8 cellular contexts compared by ENCODE assay signal in the genomic region with DNA sequence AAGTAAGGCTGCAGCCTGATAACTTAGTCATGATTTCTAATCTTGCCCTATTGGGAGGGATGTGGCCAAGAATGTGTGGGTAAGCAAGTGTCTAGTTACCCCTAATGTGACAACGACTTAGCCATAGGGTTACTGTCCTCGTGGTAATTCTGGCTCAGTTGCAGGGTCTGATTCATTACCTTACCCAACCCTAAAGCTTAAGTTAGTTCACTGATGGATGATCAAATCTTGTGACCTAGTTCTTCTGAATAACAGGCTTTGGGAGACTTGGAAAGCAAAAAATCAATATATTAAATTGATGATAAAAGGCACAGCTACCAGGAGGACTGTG. TPM values are rescaled to one million over a fixed set of nuclear protein-coding genes. Genes with fewer than 3 reads are reported as not detected.
DNase-seq lines count a peak whose midpoint lies in the region; ATAC-seq and TF ChIP-seq lines count a peak whose summit lies in the region.

No MANE protein-coding gene starts in this region.

- CTCF ChIA-PET in activated CD8-positive, alpha-beta T cell treated with anti-CD3 and anti-CD28 coated beads for 36 hours (lab: Charles Lee), result interaction anchor here (2.4 kb wide), 1 partner anchor 26 kb away, joined by 13 read pairs; no protein-coding TSS in a partner anchor
- CTCF ChIA-PET in activated CD8-positive, alpha-beta T cell treated with anti-CD3 and anti-CD28 coated beads, Interleukin-2, amount 10 ng/mL, durations not matched to agents 7 days and 5 days (lab: Charles Lee), result interaction anchor here (0.7 to 2.5 kb wide), 4 partner anchors 17 to 244 kb away, joined by 3 to 11 read pairs (median 4); no protein-coding TSS in a partner anchor
- CTCF ChIA-PET in activated B cell treated with CpG ODN at 0.5 μM for 24 hours (lab: Charles Lee), result interaction anchor here (0.5 kb wide), 1 partner anchor 246 kb away, joined by 6 read pairs; no protein-coding TSS in a partner anchor

- no peaks in the 10 kb centered on the region for H3K27me3 Mint-ChIP-seq in activated CD8-positive, alpha-beta T cell treated with anti-CD3 and anti-CD28 coated beads for 36 hours
- H3K27me3 Mint-ChIP-seq in activated CD8-positive, alpha-beta T cell treated with anti-CD3 and anti-CD28 coated beads, Interleukin-2, amount 10 ng/mL, durations not matched to agents 7 days and 5 days (ENCODE audit: low read depth), result no peaks in the 10 kb centered on the region
- no peaks in the 10 kb centered on the region for H3K27me3 Mint-ChIP-seq in activated B cell treated with CpG ODN at 0.5 μM for 24 hours
- H3K27me3 Mint-ChIP-seq in stimulated activated naive CD8-positive, alpha-beta T cell treated with anti-CD3 and anti-CD28 coated beads, Interleukin-15, Interleukin-2, amounts not matched to agents 100 ng/mL and 50 ng/mL, for 24 hours, result no peaks in the 10 kb centered on the region

- no peak for ATAC-seq in activated CD8-positive, alpha-beta T cell treated with anti-CD3 and anti-CD28 coated beads for 36 hours
- ATAC-seq in activated CD8-positive, alpha-beta T cell treated with anti-CD3 and anti-CD28 coated beads, Interleukin-2, amount 10 ng/mL, durations not matched to agents 7 days and 5 days, result no peak
- no peak for ATAC-seq in activated B cell treated with CpG ODN at 0.5 μM for 24 hours (ENCODE audit: low read depth)
- ATAC-seq in GM21576 (IDR thresholded peaks at IDR 0.05; ENCODE audit: unreplicated experiment), result no peak

- no peaks in the 10 kb centered on the region for H3K9me2 ChIP-seq in hepatocyte (replicated peaks; ENCODE audit: insufficient read depth)

- POLR2A ChIA-PET in activated CD8-positive, alpha-beta T cell treated with anti-CD3 and anti-CD28 coated beads for 36 hours (lab: Charles Lee), result no interaction called here
- POLR2A ChIA-PET in activated CD8-positive, alpha-beta T cell treated with anti-CD3 and anti-CD28 coated beads, Interleukin-2, amount 10 ng/mL, durations not matched to agents 7 days and 5 days (lab: Charles Lee), result no interaction called here
- POLR2A ChIA-PET in activated B cell treated with CpG ODN at 0.5 μM for 24 hours (lab: Charles Lee), result interaction anchor here (2.7 kb wide), 1 partner anchor 96 kb away, joined by 19 read pairs; a partner anchor contains a TSS

- H3K9me3 Mint-ChIP-seq in activated CD8-positive, alpha-beta T cell treated with anti-CD3 and anti-CD28 coated beads for 36 hours, result no peaks in the 10 kb centered on the region
- H3K9me3 Mint-ChIP-seq in activated CD8-positive, alpha-beta T cell treated with anti-CD3 and anti-CD28 coated beads, Interleukin-2, amount 10 ng/mL, durations not matched to agents 7 days and 5 days (ENCODE audit: insufficient read depth), result no peaks in the 10 kb centered on the region
- no peaks in the 10 kb centered on the region for H3K9me3 Mint-ChIP-seq in activated B cell treated with CpG ODN at 0.5 μM for 24 hours
- no peaks in the 10 kb centered on the region for H3K9me3 Mint-ChIP-seq in stimulated activated naive CD8-positive, alpha-beta T cell treated with anti-CD3 and anti-CD28 coated beads, Interleukin-15, Interleukin-2, amounts not matched to agents 100 ng/mL and 50 ng/mL, for 24 hours

- TF ChIP-seq CTCF in activated CD8-positive, alpha-beta T cell treated with anti-CD3 and anti-CD28 coated beads for 36 hours (IDR thresholded peaks at IDR 0.05), result no peak
- no peak for TF ChIP-seq CTCF in activated B cell treated with CpG ODN at 0.5 μM for 24 hours (IDR thresholded peaks at IDR 0.05)
- TF ChIP-seq CTCF in hepatocyte (IDR thresholded peaks at IDR 0.05; ENCODE audit: poor library complexity), result no peak
- no peak for TF ChIP-seq CTCF in GM20000 (IDR thresholded peaks at IDR 0.05; ENCODE audit: extremely low read depth, missing control alignments)

- H2AFZ ChIP-seq in hepatocyte, result no peak overlapping the region

- intact Hi-C loops in activated CD8-positive, alpha-beta T cell treated with anti-CD3 and anti-CD28 coated beads for 36 hours (cut with micrococcal nuclease), result no loop called here
- intact Hi-C loops in activated B cell treated with CpG ODN at 0.5 μM for 24 hours (cut with micrococcal nuclease), result loop anchor here (5.0 kb wide), 2 partner anchors 80 to 885 kb away; a partner anchor contains a TSS

- 83% methylated on average over 2 of the region's 2 CpGs for WGBS in hepatocyte (ENCODE audit: low lambda C conversion rate, missing lambda C conversion rate)

- H3K4me3 Mint-ChIP-seq in activated CD8-positive, alpha-beta T cell treated with anti-CD3 and anti-CD28 coated beads for 36 hours, result peak overlapping the region; percentile 93
- no peak overlapping the region for H3K4me3 Mint-ChIP-seq in activated CD8-positive, alpha-beta T cell treated with anti-CD3 and anti-CD28 coated beads, Interleukin-2, amount 10 ng/mL, durations not matched to agents 7 days and 5 days
- H3K4me3 Mint-ChIP-seq in activated B cell treated with CpG ODN at 0.5 μM for 24 hours, result peak overlapping the region; percentile 24
- H3K4me3 Mint-ChIP-seq in stimulated activated naive CD8-positive, alpha-beta T cell treated with anti-CD3 and anti-CD28 coated beads, Interleukin-15, Interleukin-2, amounts not matched to agents 100 ng/mL and 50 ng/mL, for 24 hours, result peak overlapping the region; percentile 98

- H3K9me3 ChIP-seq in hepatocyte (ENCODE audit: low read depth), result no peaks in the 10 kb centered on the region

- H3K4me2 ChIP-seq in hepatocyte, result peak overlapping the region; percentile 80

- H3K4me1 Mint-ChIP-seq in activated CD8-positive, alpha-beta T cell treated with anti-CD3 and anti-CD28 coated beads for 36 hours (ENCODE audit: low read depth), result peaks cover 31% of the 10 kb centered on the region
- H3K4me1 Mint-ChIP-seq in activated CD8-positive, alpha-beta T cell treated with anti-CD3 and anti-CD28 coated beads, Interleukin-2, amount 10 ng/mL, durations not matched to agents 7 days and 5 days (ENCODE audit: low read depth), result peaks cover 36% of the 10 kb centered on the region
- H3K4me1 Mint-ChIP-seq in activated B cell treated with CpG ODN at 0.5 μM for 24 hours, result peaks cover 35% of the 10 kb centered on the region
- peaks cover 45% of the 10 kb centered on the region for H3K4me1 Mint-ChIP-seq in stimulated activated naive CD8-positive, alpha-beta T cell treated with anti-CD3 and anti-CD28 coated beads, Interleukin-15, Interleukin-2, amounts not matched to agents 100 ng/mL and 50 ng/mL, for 24 hours (ENCODE audit: low read depth)

- H3K36me3 ChIP-seq in hepatocyte (replicated peaks; ENCODE audit: insufficient read depth, low read depth), result no peaks in the 10 kb centered on the region

- H3K79me2 ChIP-seq in hepatocyte, result peaks cover 42% of the 10 kb centered on the region

- H4K20me1 ChIP-seq in hepatocyte (ENCODE audit: insufficient read depth, poor library complexity, severe bottlenecking), result no peaks in the 10 kb centered on the region

- peak overlapping the region; percentile 91 for H3K27ac Mint-ChIP-seq in activated CD8-positive, alpha-beta T cell treated with anti-CD3 and anti-CD28 coated beads for 36 hours
- H3K27ac Mint-ChIP-seq in activated CD8-positive, alpha-beta T cell treated with anti-CD3 and anti-CD28 coated beads, Interleukin-2, amount 10 ng/mL, durations not matched to agents 7 days and 5 days, result no peak overlapping the region
- H3K27ac Mint-ChIP-seq in activated B cell treated with CpG ODN at 0.5 μM for 24 hours, result peak overlapping the region; percentile 91
- H3K27ac Mint-ChIP-seq in stimulated activated naive CD8-positive, alpha-beta T cell treated with anti-CD3 and anti-CD28 coated beads, Interleukin-15, Interleukin-2, amounts not matched to agents 100 ng/mL and 50 ng/mL, for 24 hours, result no peak overlapping the region

- no peak overlapping the region for H3K4me3 ChIP-seq in hepatocyte

- DNase-seq in activated CD8-positive, alpha-beta T cell treated with anti-CD3 and anti-CD28 coated beads for 36 hours, result peak; percentile 24
- DNase-seq in activated CD8-positive, alpha-beta T cell treated with anti-CD3 and anti-CD28 coated beads, Interleukin-2, amount 10 ng/mL, durations not matched to agents 7 days and 5 days, result no peak
- no peak for DNase-seq in activated B cell treated with CpG ODN at 0.5 μM for 24 hours
- no peak for DNase-seq in hepatocyte (ENCODE audit: low spot score)
- no peak for DNase-seq in ureter (ENCODE audit: low spot score)
- DNase-seq in GM20000 (ENCODE audit: low spot score), result no peak

- no peaks in the 10 kb centered on the region for H3K27me3 ChIP-seq in hepatocyte

- H3K4me1 ChIP-seq in hepatocyte (ENCODE audit: insufficient read depth), result peaks cover 19% of the 10 kb centered on the region

- peak overlapping the region; percentile 98 for H3K27ac ChIP-seq in hepatocyte

- peaks cover 3% of the 10 kb centered on the region for H3K36me3 Mint-ChIP-seq in activated CD8-positive, alpha-beta T cell treated with anti-CD3 and anti-CD28 coated beads for 36 hours (ENCODE audit: low read depth)
- H3K36me3 Mint-ChIP-seq in activated CD8-positive, alpha-beta T cell treated with anti-CD3 and anti-CD28 coated beads, Interleukin-2, amount 10 ng/mL, durations not matched to agents 7 days and 5 days (ENCODE audit: low read depth), result peaks cover 2% of the 10 kb centered on the region
- peaks cover 4% of the 10 kb centered on the region for H3K36me3 Mint-ChIP-seq in activated B cell treated with CpG ODN at 0.5 μM for 24 hours (ENCODE audit: low read depth)
- H3K36me3 Mint-ChIP-seq in stimulated activated naive CD8-positive, alpha-beta T cell treated with anti-CD3 and anti-CD28 coated beads, Interleukin-15, Interleukin-2, amounts not matched to agents 100 ng/mL and 50 ng/mL, for 24 hours (ENCODE audit: low read depth), result peaks cover 3% of the 10 kb centered on the region

RNA-seq across cellular contexts. Expression of a gene that starts 1.6 kb away (rescaled TPM):
- total RNA-seq in activated CD8-positive, alpha-beta T cell treated with anti-CD3 and anti-CD28 coated beads for 36 hours, result 10 to 100 TPM; 47.4 to 48.1 TPM
- total RNA-seq in activated CD8-positive, alpha-beta T cell treated with anti-CD3 and anti-CD28 coated beads, Interleukin-2, amount 10 ng/mL, durations not matched to agents 7 days and 5 days, result 10 to 100 TPM; 41.2 to 43.5 TPM
- 37.6 and 41.2 TPM in 2 replicates for total RNA-seq in activated B cell treated with CpG ODN at 0.5 μM for 24 hours
- 41.6 and 45.7 TPM in 2 replicates for total RNA-seq in hepatocyte
- 25.5 and 28.6 TPM in 2 replicates for polyA plus RNA-seq in hepatocyte
- 57.2 TPM for total RNA-seq in ureter

RNA-seq across cellular contexts. Expression of a gene that starts 9.2 kb away (rescaled TPM):
- total RNA-seq in activated CD8-positive, alpha-beta T cell treated with anti-CD3 and anti-CD28 coated beads for 36 hours, result 1 to 10 TPM; 6.8 to 7.6 TPM
- 1 to 10 TPM; 3.7 to 4.5 TPM for total RNA-seq in activated CD8-positive, alpha-beta T cell treated with anti-CD3 and anti-CD28 coated beads, Interleukin-2, amount 10 ng/mL, durations not matched to agents 7 days and 5 days
- total RNA-seq in activated B cell treated with CpG ODN at 0.5 μM for 24 hours, result 3.6 and 4.6 TPM in 2 replicates
- 7.4 and 9.5 TPM in 2 replicates for total RNA-seq in hepatocyte
- polyA plus RNA-seq in hepatocyte, result 3.6 and 6.1 TPM in 2 replicates
- 24.9 TPM for total RNA-seq in ureter

Comparison
In these comparisons a context has a peak if more than half of its experiments do, and no peak if none do; other contexts are left out.
1. H3K27ac Mint-ChIP-seq: peak in activated CD8-positive, alpha-beta T cell treated with anti-CD3 and anti-CD28 coated beads for 36 hours (single experiment) and activated B cell treated with CpG ODN at 0.5 μM for 24 hours (single experiment); none in activated CD8-positive, alpha-beta T cell treated with anti-CD3 and anti-CD28 coated beads, Interleukin-2, amount 10 ng/mL, durations not matched to agents 7 days and 5 days (single experiment) and stimulated activated naive CD8-positive, alpha-beta T cell treated with anti-CD3 and anti-CD28 coated beads, Interleukin-15, Interleukin-2, amounts not matched to agents 100 ng/mL and 50 ng/mL, for 24 hours (single experiment).